9 cellular contexts compared by ENCODE assay signal in the genomic region with DNA sequence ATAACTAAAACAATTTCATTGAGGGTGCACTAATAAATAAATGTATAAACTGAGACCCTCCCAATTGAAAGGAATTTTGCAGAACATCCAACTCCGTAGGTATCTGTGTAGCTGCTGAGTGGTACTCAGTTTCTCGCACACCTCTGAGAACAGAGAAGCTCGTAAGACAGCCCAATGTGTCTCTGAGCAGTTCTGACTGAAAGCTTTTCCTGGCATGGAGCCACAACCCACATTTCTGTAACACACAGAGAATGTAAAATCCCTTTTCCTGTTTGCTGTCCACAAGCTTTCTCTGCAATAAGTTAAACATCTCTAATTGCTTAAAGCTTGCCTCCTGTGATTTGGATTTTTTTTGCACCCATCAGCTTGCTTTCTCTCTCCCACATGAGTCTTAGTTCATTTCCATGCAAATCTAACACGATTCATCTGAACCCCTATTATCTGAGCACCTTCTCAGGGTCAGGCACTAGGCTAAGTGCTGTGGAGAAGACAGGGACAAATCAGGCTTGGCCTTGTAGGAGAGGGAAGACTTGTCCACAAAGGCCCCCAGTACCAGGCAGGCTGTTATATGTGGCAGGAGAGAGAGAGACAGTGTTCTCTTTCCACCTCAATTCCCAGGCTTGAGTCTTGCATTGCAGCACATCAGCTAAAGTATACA.
DNase-seq lines count a peak whose midpoint lies in the region; ATAC-seq and TF ChIP-seq lines count a peak whose summit lies in the region.
"Had no signal": no experiment of that assay in that cellular context is flagged by ENCODE, and none has a peak within 500 bp of the region (broad histone marks: within the 10 kb centered on the region; RNA-seq: fewer than 3 reads in every experiment).

No MANE protein-coding gene starts in this region.

- no peaks in the 10 kb centered on the region for H4K20me1 ChIP-seq in DND-41 (ENCODE audit: insufficient read depth, low read length)

- no peak for TF ChIP-seq CTCF in DND-41 (IDR thresholded peaks at IDR 0.05; ENCODE audit: borderline replicate concordance, extremely low read depth, low read length, poor library complexity, severe bottlenecking)

- H3K27me3 ChIP-seq in DND-41 (ENCODE audit: insufficient read depth, low read length, poor library complexity): peaks cover under 1% of the 10 kb centered on the region

- H3K9ac ChIP-seq in DND-41 (ENCODE audit: low read depth, low read length): no peak overlapping the region

- H3K79me2 ChIP-seq in DND-41 (ENCODE audit: insufficient read depth, low read length): no peaks in the 10 kb centered on the region

- H3K36me3 ChIP-seq in DND-41 (ENCODE audit: insufficient read depth, low read length): no peaks in the 10 kb centered on the region

- no peaks in the 10 kb centered on the region for H3K9me3 ChIP-seq in DND-41 (ENCODE audit: insufficient read depth, low read length, severe bottlenecking)

- H3K4me2 ChIP-seq in DND-41 (ENCODE audit: insufficient read depth, low read length): no peak overlapping the region

- peak; percentile 44; the same call in 1 of the 3 replicates for ATAC-seq in DND-41 (ENCODE audit: insufficient read depth, low read depth)
- no peak for ATAC-seq in HG03457 (IDR thresholded peaks at IDR 0.05; ENCODE audit: unreplicated experiment)

- H3K4me1 ChIP-seq in DND-41 (ENCODE audit: insufficient read depth, low read length): no peaks in the 10 kb centered on the region

- H3K4me3 ChIP-seq in DND-41 (ENCODE audit: low read depth in 1 of 2, low read length in 2 of 2): no peak overlapping the region

- no peak overlapping the region for H2AFZ ChIP-seq in DND-41 (ENCODE audit: low read depth, low read length)

- H3K27ac ChIP-seq in DND-41 (ENCODE audit: low read length): no peak overlapping the region

- peak; percentile 11 for DNase-seq in DND-41
- DNase-seq in KG1 (lab: John Stamatoyannopoulos, UW): peak; percentile 9
- peak; percentile 89 for DNase-seq in astrocyte of the hippocampus (ENCODE audit: low read depth, low spot score)
- DNase-seq in medulla oblongata (ENCODE audit: extremely low spot score): peak; percentile 33
- no peak for DNase-seq in C1 segment of cervical spinal cord (lab: John Stamatoyannopoulos, UW)
- no peak for DNase-seq in DMS114 treated with DMSO at 0.1 percent for 48 hours (lab: John Stamatoyannopoulos, UW; ENCODE audit: unreplicated experiment)
- no peak for DNase-seq in NCI-H1092 treated with DMSO at 0.1 percent for 48 hours (lab: John Stamatoyannopoulos, UW)
- DNase-seq: NCI-H2171 had no signal

Comparison
In these comparisons a context has a peak if more than half of its experiments do, and no peak if none do; other contexts are left out.
1. DNase-seq: peak in DND-41 (single experiment), KG1 (single experiment), astrocyte of the hippocampus (single experiment) and medulla oblongata (single experiment); none in C1 segment of cervical spinal cord (0 of 14), DMS114 treated with DMSO at 0.1 percent for 48 hours (single experiment) and NCI-H1092 treated with DMSO at 0.1 percent for 48 hours (single experiment).